In the genomic region with DNA sequence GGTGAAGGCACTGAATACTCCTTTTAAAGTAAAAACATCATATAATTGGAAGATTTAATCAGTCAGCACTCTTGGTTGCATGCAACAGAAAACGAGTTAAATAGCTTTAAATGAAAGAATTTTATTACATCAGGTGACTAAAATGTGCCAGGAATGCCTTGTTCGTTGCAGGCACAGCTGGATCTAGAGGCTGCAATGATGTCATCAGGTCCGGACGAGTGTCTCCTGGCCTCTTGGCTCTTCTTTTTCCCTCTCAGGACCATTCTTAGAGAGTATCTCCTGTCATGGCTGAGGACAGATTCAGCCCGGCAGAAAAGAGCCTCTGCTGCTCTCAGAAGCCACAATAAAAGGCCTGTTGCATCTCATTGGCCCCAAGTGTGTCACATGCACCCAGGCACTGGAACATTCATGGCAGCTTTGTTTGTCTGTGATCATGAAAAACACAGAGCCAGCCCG, we compare ENCODE assay signal across 10 cellular contexts.
A peak's percentile ranks its signal among the peaks of the same experiment; 100 is the strongest.
DNase-seq lines count a peak whose midpoint lies in the region; ATAC-seq and TF ChIP-seq lines count a peak whose summit lies in the region.
"Had no signal": no experiment of that assay in that cellular context is flagged by ENCODE, and none has a peak within 500 bp of the region (broad histone marks: within the 10 kb centered on the region; RNA-seq: fewer than 3 reads in every experiment).

No MANE protein-coding gene starts in this region.

- peak; percentile 41 for DNase-seq in BJ (ENCODE audit: low read depth)
- DNase-seq in RWPE1 (ENCODE audit: low spot score): no peak
- DNase-seq in fibroblast of mammary gland (ENCODE audit: low read depth): peak; percentile 59
- DNase-seq in neural crest cell (ENCODE audit: low read depth, low spot score): no peak
- no peak for DNase-seq in NCI-H69 (lab: John Stamatoyannopoulos, UW)
- DNase-seq: activated CD8-positive, alpha-beta memory T cell treated with anti-CD3 and anti-CD28 coated beads, Interleukin-2, amount 10 ng/mL, durations not matched to agents 7 days and 5 days; CD4-positive, alpha-beta memory T cell had no signal

- no peak overlapping the region for H3K4me3 Mint-ChIP-seq in neural crest cell
- H3K4me3 Mint-ChIP-seq: activated CD8-positive, alpha-beta memory T cell treated with anti-CD3 and anti-CD28 coated beads, Interleukin-2, amount 10 ng/mL, durations not matched to agents 7 days and 5 days; CD4-positive, alpha-beta memory T cell had no signal

- H3K27ac ChIP-seq in RWPE1: peak overlapping the region; percentile 78

- POLR2A ChIA-PET in BJ (lab: Charles Lee): interaction anchor here (0.5 to 1.6 kb wide), 3 partner anchors 325 to 510 kb away, joined by 3 to 8 read pairs (median 5); no protein-coding TSS in a partner anchor
- POLR2A ChIA-PET in RWPE1 (lab: Yijun Ruan, JAX; ENCODE audit: low non-redundant PET): no interaction called here

- H3K36me3 ChIP-seq in BJ (ENCODE audit: control insufficient read depth, insufficient read depth, low read length): no peaks in the 10 kb centered on the region

- H3K36me3 Mint-ChIP-seq in neural crest cell (ENCODE audit: low read depth): no peaks in the 10 kb centered on the region
- H3K36me3 Mint-ChIP-seq: activated CD8-positive, alpha-beta memory T cell treated with anti-CD3 and anti-CD28 coated beads, Interleukin-2, amount 10 ng/mL, durations not matched to agents 7 days and 5 days; CD4-positive, alpha-beta memory T cell had no signal

- TF ChIP-seq CTCF in BJ (IDR thresholded peaks at IDR 0.05; ENCODE audit: insufficient read depth, low read depth, low read length): no peak
- TF ChIP-seq CTCF in RWPE1 (conservative IDR thresholded peaks at IDR 0.05; ENCODE audit: low read depth): no peak; the same call in 1 of the 2 replicates
- TF ChIP-seq CTCF in fibroblast of mammary gland (conservative IDR thresholded peaks at IDR 0.05; ENCODE audit: control insufficient read depth, insufficient read depth, low read depth, low read length): no peak
- no peak for TF ChIP-seq CTCF in neural crest cell (conservative IDR thresholded peaks at IDR 0.05)

- peak overlapping the region; percentile 81 for H3K27ac Mint-ChIP-seq in neural crest cell (ENCODE audit: unreplicated experiment)
- H3K27ac Mint-ChIP-seq: activated CD8-positive, alpha-beta memory T cell treated with anti-CD3 and anti-CD28 coated beads, Interleukin-2, amount 10 ng/mL, durations not matched to agents 7 days and 5 days had no signal

- no peaks in the 10 kb centered on the region; the same call in 1 of the 2 replicates for H3K27me3 ChIP-seq in BJ (ENCODE audit: control insufficient read depth, insufficient read depth, low read length)

- no peaks in the 10 kb centered on the region for H3K9me3 Mint-ChIP-seq in neural crest cell

- no peak for ATAC-seq in GM21526 (IDR thresholded peaks at IDR 0.05; ENCODE audit: low FRiP score, unreplicated experiment)
- no peak for ATAC-seq in HG02610 (IDR thresholded peaks at IDR 0.05; ENCODE audit: unreplicated experiment)
- no peak for ATAC-seq in HG03045 (IDR thresholded peaks at IDR 0.05; ENCODE audit: unreplicated experiment)
- ATAC-seq: activated CD8-positive, alpha-beta memory T cell treated with anti-CD3 and anti-CD28 coated beads, Interleukin-2, amount 10 ng/mL, durations not matched to agents 7 days and 5 days had no signal

- H3K4me3 ChIP-seq in BJ (ENCODE audit: low read depth, low read length) (no peak overlapping the region), fibroblast of mammary gland (ENCODE audit: control insufficient read depth, low read depth, low read length) (no peak overlapping the region)

- peaks cover 46% of the 10 kb centered on the region for H3K4me1 Mint-ChIP-seq in neural crest cell
- H3K4me1 Mint-ChIP-seq: activated CD8-positive, alpha-beta memory T cell treated with anti-CD3 and anti-CD28 coated beads, Interleukin-2, amount 10 ng/mL, durations not matched to agents 7 days and 5 days had no signal

- CTCF ChIA-PET in BJ (lab: Yijun Ruan, JAX): interaction anchor here (1.0 to 7.1 kb wide), 12 partner anchors 36 to 639 kb away, joined by 3 to 57 read pairs (median 4); no protein-coding TSS in a partner anchor
- CTCF ChIA-PET in RWPE1 (lab: Yijun Ruan, JAX): interaction anchor here (0.5 to 4.0 kb wide), 16 partner anchors 79 to 758 kb away, joined by 3 to 40 read pairs (median 4); partner anchors contain the start of gene SULF2

- peaks cover 9% of the 10 kb centered on the region for H3K27me3 Mint-ChIP-seq in neural crest cell (ENCODE audit: low read depth)

Comparison
In these comparisons a context has a peak if more than half of its experiments do, and no peak if none do; other contexts are left out.
1. DNase-seq: peak in BJ (single experiment) and fibroblast of mammary gland (single experiment); none in RWPE1 (single experiment), neural crest cell (single experiment) and NCI-H69 (single experiment).